ENCODE assay signal across 2 cellular contexts in the genomic region with DNA sequence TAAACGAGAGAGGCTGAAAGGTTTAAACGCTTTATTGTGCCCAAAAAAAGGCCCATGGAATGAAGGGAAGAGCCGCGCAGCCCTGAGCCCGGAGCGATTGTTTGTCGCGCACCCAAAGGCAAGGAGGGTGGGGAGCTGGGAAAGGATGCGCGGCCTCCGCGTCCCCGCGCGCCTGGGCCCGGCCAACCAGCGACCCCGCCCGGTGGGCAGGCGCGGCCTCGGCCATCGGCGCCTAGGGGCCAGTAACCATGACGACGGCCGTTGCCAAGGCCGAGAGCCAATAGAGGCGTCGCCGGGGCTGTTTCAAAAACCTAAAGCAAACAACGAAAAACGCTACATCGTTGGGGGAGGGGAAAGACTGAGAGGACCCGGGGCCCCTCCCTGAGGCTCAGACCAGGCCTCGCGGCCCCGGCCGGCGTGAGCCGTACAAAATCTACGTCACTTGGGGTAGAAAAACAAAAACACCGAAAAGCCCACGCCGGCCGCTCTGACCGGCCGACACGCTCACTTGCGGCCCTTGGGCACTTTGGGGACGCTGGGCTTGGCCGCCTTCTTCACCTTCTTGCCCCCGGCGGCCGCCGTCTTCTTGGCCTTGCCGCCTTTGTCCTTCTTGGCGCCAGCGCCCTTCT.
TF ChIP-seq lines count a peak whose summit lies in the region.

No MANE protein-coding gene starts in this region.

TF ChIP-seq in GM12891, 5 proteins besides CTCF, POLR2A, EP300 and RAD21:
- no peak for TF ChIP-seq PAX5 (IDR thresholded peaks at IDR 0.05; ENCODE audit: insufficient read depth, low read length, severe bottlenecking)
- TF ChIP-seq TAF1 (IDR thresholded peaks at IDR 0.05; ENCODE audit: low read depth, low read length) = 0 out of 2 replicates have a peak, but pooled peaks have one; percentile 6
- 0 out of 2 replicates have a peak, but pooled peaks have one; percentile 13 for TF ChIP-seq POU2F2 (IDR thresholded peaks at IDR 0.05; ENCODE audit: low read depth, low read length)
TF ChIP-seq in GM12891: peak in this region for 2.

TF ChIP-seq in IMR-90, 13 proteins besides CTCF, POLR2A, EP300 and RAD21:
- TF ChIP-seq RFX5 (IDR thresholded peaks at IDR 0.05; ENCODE audit: low read depth, low read length) = 0 out of 2 replicates have a peak, but pooled peaks have one; percentile 69
- TF ChIP-seq RCOR1 (IDR thresholded peaks at IDR 0.05; ENCODE audit: insufficient replicate concordance, low read length) = no peak
- peak; percentile 79; the same call in 1 of the 2 replicates for TF ChIP-seq MAZ (IDR thresholded peaks at IDR 0.05; ENCODE audit: borderline replicate concordance, low read depth, low read length)
TF ChIP-seq in IMR-90: peak in this region for 2.
